9 cellular contexts compared by ENCODE assay signal in genomic region chr19:43087702-43088340, GRCh38. TPM values are rescaled to one million over a fixed set of nuclear protein-coding genes. Genes with fewer than 3 reads are reported as not detected.
DNase-seq lines count a peak whose midpoint lies in the region; ATAC-seq and TF ChIP-seq lines count a peak whose summit lies in the region.
"Not testable (repeated sequence)": the region's sequence is repeated elsewhere in the genome, so short reads cannot be mapped to it uniquely, and the experiment has no call there.
"Had no signal": no experiment of that assay in that cellular context is flagged by ENCODE, and none has a peak within 500 bp of the region (broad histone marks: within the 10 kb centered on the region; RNA-seq: fewer than 3 reads in every experiment).

No MANE protein-coding gene starts in this region.

- not testable (repeated sequence) for H3K56ac ChIP-seq in IMR-90 (ENCODE audit: extremely low read depth, insufficient read depth, low read length)

- H3K27me3 ChIP-seq in IMR-90 (ENCODE audit: control insufficient read depth, insufficient read depth, low read length); body of pancreas; osteoblast (ENCODE audit: insufficient read depth, low read length): not testable (repeated sequence)
- peaks cover 0 to 15% (median 5%) of the 10 kb centered on the region in 7 donors for H3K27me3 ChIP-seq in heart right ventricle

- not testable (repeated sequence) for H3K4me2 ChIP-seq in IMR-90 (ENCODE audit: low read depth, low read length); osteoblast (ENCODE audit: insufficient read depth, low read length)

- POLR2A ChIA-PET in IMR-90 (lab: Charles Lee; ENCODE audit: unreplicated experiment) = not testable (repeated sequence)

- H3K4ac ChIP-seq in IMR-90 (ENCODE audit: low read depth, low read length) = peak overlapping the region; percentile 69; the same call in 1 of the 2 replicates

- peak overlapping the region; percentile 80; the same call in 1 of the 2 replicates for H2BK20ac ChIP-seq in IMR-90 (ENCODE audit: low read depth, low read length)

- not testable (repeated sequence) for TF ChIP-seq POLR2A in IMR-90 (IDR thresholded peaks at IDR 0.05; ENCODE audit: low read depth, low read length); body of pancreas (IDR thresholded peaks at IDR 0.05)

- not testable (repeated sequence) for BruUV-seq in IMR-90 (replicated peaks; lab: Mats Ljungman, UMichigan)

- H3K18ac ChIP-seq in IMR-90 (ENCODE audit: low read depth, low read length) = peak overlapping the region; percentile 4; the same call in 1 of the 2 replicates

- H4K5ac ChIP-seq in IMR-90 (ENCODE audit: low read depth, low read length) = not testable (repeated sequence)

- H3K9ac ChIP-seq in IMR-90 (ENCODE audit: low read depth, low read length) = not testable (repeated sequence)

- peak; percentile 55 for TF ChIP-seq RAD21 in IMR-90 (IDR thresholded peaks at IDR 0.05; ENCODE audit: low read length)

- intact Hi-C loops in IMR-90 (cut with micrococcal nuclease) = loop anchor here (1.0 to 5.0 kb wide), 3 partner anchors 158 to 296 kb away; no protein-coding TSS in a partner anchor
- intact Hi-C loops in body of pancreas (cut with DNase I); heart right ventricle (cut with DNase I): not testable (repeated sequence)

- H3K23ac ChIP-seq in IMR-90 (ENCODE audit: low read depth, low read length) = not testable (repeated sequence)

- H3K79me2 ChIP-seq in osteoblast (ENCODE audit: insufficient read depth, low read length) = not testable (repeated sequence)

- H3K4me3 ChIP-seq in IMR-90 (ENCODE audit: insufficient read depth, low read depth, low read length); body of pancreas; heart right ventricle; osteoblast (ENCODE audit: insufficient read depth, low read length): not testable (repeated sequence)

- H4K20me1 ChIP-seq in IMR-90 (ENCODE audit: insufficient read depth, low read length); osteoblast (ENCODE audit: insufficient read depth, low read length): not testable (repeated sequence)

- not testable (repeated sequence) for H2AK9ac ChIP-seq in IMR-90 (replicated peaks; ENCODE audit: low read depth, low read length, poor library complexity)

- H2BK15ac ChIP-seq in IMR-90 (ENCODE audit: low read depth, low read length) = peak overlapping the region; percentile 92; the same call in 2 of the 3 replicates

- not testable (repeated sequence) for H3K9me1 ChIP-seq in IMR-90 (ENCODE audit: insufficient read depth, low read length)

- peak; percentile 44 for TF ChIP-seq CTCF in IMR-90 (conservative IDR thresholded peaks at IDR 0.05; ENCODE audit: low read depth, low read length)
- peak in 6 of 7 experiments; percentile 6 to 60 (median 46) for TF ChIP-seq CTCF in body of pancreas (IDR thresholded peaks at IDR 0.05)
- TF ChIP-seq CTCF in heart right ventricle (IDR thresholded peaks at IDR 0.05) = peak; percentile 27 to 78 (median 63)
- TF ChIP-seq CTCF in osteoblast (IDR thresholded peaks at IDR 0.05; ENCODE audit: extremely low read depth, low read depth, low read length) = peak; percentile 57

- not testable (repeated sequence) for H3K9me3 ChIP-seq in IMR-90 (ENCODE audit: control insufficient read depth, insufficient read depth, low read length); body of pancreas; heart right ventricle; osteoblast (ENCODE audit: low read depth, low read length)

- not testable (repeated sequence) for H3K27ac ChIP-seq in IMR-90 (ENCODE audit: insufficient read depth, low read length); body of pancreas; heart right ventricle; osteoblast (ENCODE audit: low read depth, low read length)

- H2AFZ ChIP-seq in IMR-90 (replicated peaks; ENCODE audit: low read length, poor library complexity); osteoblast (ENCODE audit: low read length): not testable (repeated sequence)

- CTCF ChIA-PET in IMR-90 (lab: Yijun Ruan, JAX) = interaction anchor here (0.6 kb wide), 1 partner anchor 40 kb away, joined by 4 read pairs; no protein-coding TSS in a partner anchor

- not testable (repeated sequence) for H3K36me3 ChIP-seq in IMR-90 (ENCODE audit: control insufficient read depth, insufficient read depth, low read length); body of pancreas (replicated peaks in 1 of 2; ENCODE audit: insufficient read depth in 1 of 2, low read depth in 2 of 2); heart right ventricle; osteoblast (ENCODE audit: insufficient read depth, low read length)

- DNase-seq in DMS114 treated with DMSO at 0.1 percent for 48 hours (lab: John Stamatoyannopoulos, UW; ENCODE audit: unreplicated experiment) = peak; percentile 27
- peak; percentile 78 for DNase-seq in IMR-90
- peak; percentile 57 for DNase-seq in NCI-H748 (lab: John Stamatoyannopoulos, UW; ENCODE audit: unreplicated experiment)
- DNase-seq in activated CD4-positive, alpha-beta T cell treated with anti-CD3 and anti-CD28 coated beads for 24 hours (ENCODE audit: low read depth in 2 of 2) = peak; percentile 5 to 26
- DNase-seq in body of pancreas = peak; percentile 61 to 86 (median 72)
- DNase-seq in heart right ventricle = peak; percentile 36 to 53
- DNase-seq in osteoblast (ENCODE audit: insufficient read length, low spot score, missing footprints) = not testable (repeated sequence)
- peak; percentile 31 for DNase-seq in superior temporal gyrus (ENCODE audit: extremely low spot score)

- H2BK120ac ChIP-seq in IMR-90 (ENCODE audit: low read depth, low read length) = peak overlapping the region; percentile 72

- peak overlapping the region; percentile 90; the same call in 1 of the 2 replicates for H2AK5ac ChIP-seq in IMR-90 (ENCODE audit: low read depth, low read length)

- H2BK5ac ChIP-seq in IMR-90 (ENCODE audit: low read depth, low read length, poor library complexity, severe bottlenecking) = not testable (repeated sequence)

- not testable (repeated sequence) for H3K79me1 ChIP-seq in IMR-90 (ENCODE audit: low read depth in 1 of 2, low read length in 2 of 2)

- H3K4me1 ChIP-seq in IMR-90 (ENCODE audit: control insufficient read depth, insufficient read depth, low read length); body of pancreas; heart right ventricle; osteoblast (ENCODE audit: insufficient read depth, low read length): not testable (repeated sequence)

- 0% methylated on average over 1 of the region's 13 CpGs; no CpG with 5 or more reads in 1 of the 2 experiments for whole genome bisulfite sequencing in IMR-90 (ENCODE audit: extremely low coverage in 2 of 2, insufficient read length in 1 of 2), 2 experiments
- 46 to 49% methylated on average over 13 of the region's 13 CpGs for WGBS in body of pancreas, 2 donors
- 51 to 52% methylated on average over 13 of the region's 13 CpGs for WGBS in heart right ventricle, 2 donors

- ATAC-seq in IMR-90 (ENCODE audit: low read depth); body of pancreas; heart right ventricle: not testable (repeated sequence)

- H4K8ac ChIP-seq in IMR-90 (ENCODE audit: low read depth in 2 of 2, low read length in 2 of 2) = peak overlapping the region; percentile 47 to 58; a peak in 2 of 4 replicates

- dilution Hi-C loops in IMR-90 (cut with HindIII; ENCODE audit: low sequenced_read_pairs, unreplicated experiment) = not testable (repeated sequence)

- in situ Hi-C loops in IMR-90 (cut with MboI; ENCODE audit: low sequenced_read_pairs) = loop anchor here (25.0 kb wide), 1 partner anchor 301 kb away; no protein-coding TSS in a partner anchor

- peak overlapping the region; percentile 79; the same call in 1 of the 2 replicates for H4K91ac ChIP-seq in IMR-90 (ENCODE audit: insufficient read depth, low read depth, low read length)

- 0 out of 2 replicates have a peak overlapping the region, but pooled peaks have one; percentile 32 for H3K14ac ChIP-seq in IMR-90 (replicated peaks; ENCODE audit: low read depth, low read length)

TF ChIP-seq in IMR-90, 13 proteins besides CTCF, POLR2A, EP300 and RAD21:
- TF ChIP-seq SMC3 (IDR thresholded peaks at IDR 0.05; ENCODE audit: low read depth, low read length) = peak; percentile 48
TF ChIP-seq in IMR-90: peak in this region for 1; not testable (repeated sequence) for 12.

RNA-seq across cellular contexts. Expression of gene PSG2, which starts 5.3 kb away (rescaled TPM):
- total RNA-seq in IMR-90 (2012; rRNA removed) (0.18 and 0.28 TPM in 2 replicates), body of pancreas (not detected), heart right ventricle (not detected), osteoblast (0.29 TPM in 1 of 2 replicates, not detected in the other)
- polyA plus RNA-seq in IMR-90 (2012; rRNA removed) (0.29 and 0.31 TPM in 2 replicates), heart right ventricle (not detected)
- 0.14 and 0.16 TPM in 2 replicates for polyA plus RNA-seq in IMR-90 (2012; cell fraction: cytosol; rRNA removed)
- polyA plus RNA-seq in IMR-90 (2012; cell fraction: nucleus; rRNA removed; ENCODE audit: low replicate concordance) = 0.28 TPM in 1 of 2 replicates, not detected in the other
- total RNA-seq: breast epithelium had no signal
